In the genomic region with DNA sequence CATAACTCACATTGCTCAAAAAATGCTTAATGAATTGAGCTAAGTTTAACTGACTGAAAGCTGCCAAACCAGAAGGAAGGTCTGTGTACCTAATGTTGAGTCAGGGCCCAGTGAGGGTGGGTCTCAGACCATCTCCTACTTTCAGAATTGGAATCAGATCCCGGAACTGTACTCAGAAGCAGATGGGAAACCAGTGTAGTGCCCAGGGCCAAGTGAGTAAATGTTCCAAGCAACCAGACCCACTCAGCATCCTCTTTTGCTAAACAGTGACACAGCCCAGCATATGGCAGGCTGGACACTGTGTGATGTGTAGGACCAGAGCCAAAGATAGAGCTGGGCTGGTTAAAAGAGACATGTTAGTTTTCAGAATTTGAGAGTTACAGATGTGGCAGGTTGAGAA, we compare ENCODE assay signal across 19 cellular contexts.
DNase-seq lines count a peak whose midpoint lies in the region; ATAC-seq lines count a peak whose summit lies in the region.
"Had no signal": no experiment of that assay in that cellular context is flagged by ENCODE, and none has a peak within 500 bp of the region (broad histone marks: within the 10 kb centered on the region; RNA-seq: fewer than 3 reads in every experiment).

No MANE protein-coding gene starts in this region.

- H4K20me1 ChIP-seq in GM23248 (ENCODE audit: insufficient read depth), result no peaks in the 10 kb centered on the region

- no peak overlapping the region for H3K4me3 Mint-ChIP-seq in activated CD4-positive, alpha-beta T cell treated with anti-CD3 and anti-CD28 coated beads, Interleukin-2, amount 10 ng/mL, durations not matched to agents 7 days and 5 days
- H3K4me3 Mint-ChIP-seq: H9, IgD-negative memory B cell had no signal

- no peak overlapping the region for H3K27ac Mint-ChIP-seq in activated CD4-positive, alpha-beta T cell treated with anti-CD3 and anti-CD28 coated beads, Interleukin-2, amount 10 ng/mL, durations not matched to agents 7 days and 5 days
- H3K27ac Mint-ChIP-seq: H9, IgD-negative memory B cell had no signal

- H3F3A ChIP-seq in GM23248 (ENCODE audit: insufficient read depth), result peaks cover 61% of the 10 kb centered on the region

- no peaks in the 10 kb centered on the region for H3K27me3 Mint-ChIP-seq in activated CD4-positive, alpha-beta T cell treated with anti-CD3 and anti-CD28 coated beads, Interleukin-2, amount 10 ng/mL, durations not matched to agents 7 days and 5 days

- no peak overlapping the region for H2AFZ ChIP-seq in GM23248

- H3K9ac ChIP-seq in GM23248, result no peak overlapping the region

- POLR2A ChIA-PET in activated CD4-positive, alpha-beta T cell treated with anti-CD3 and anti-CD28 coated beads, Interleukin-2, amount 10 ng/mL, durations not matched to agents 7 days and 5 days (lab: Charles Lee), result no interaction called here

- 32 to 41% methylated on average over 1 of the region's 1 CpG for WGBS in GM23248 (ENCODE audit: low coverage in 1 of 2, low lambda C conversion rate in 2 of 2, missing lambda C conversion rate in 2 of 2), 2 experiments

- peak; percentile 44 for ATAC-seq in left ventricle myocardium superior

- no peak overlapping the region for H3K27ac ChIP-seq in GM23248

- DNase-seq in GM23248 (peak; percentile 30), NCI-H446 (lab: John Stamatoyannopoulos, UW) (peak; percentile 82 to 95), cerebellar nuclear complex (lab: John Stamatoyannopoulos, UW) (peak; percentile 19 to 69), left ventricle myocardium superior (peak; percentile 19), hypothalamus (lab: John Stamatoyannopoulos, UW) (no peak), epidermal melanocyte (ENCODE audit: insufficient read length, low spot score) (no peak), T-helper 9 cell (no peak)
- no peak for DNase-seq in activated CD4-positive, alpha-beta T cell treated with anti-CD3 and anti-CD28 coated beads, Interleukin-2, amount 10 ng/mL, durations not matched to agents 7 days and 5 days
- DNase-seq: AML-193, Caco-2, DMS153, H9, Kasumi-1, NCI-H1417, NCI-H187 treated with DMSO at 0.1 percent for 48 hours, NCI-H345, NCI-H69, OCI-M1 had no signal

- CTCF ChIA-PET in activated CD4-positive, alpha-beta T cell treated with anti-CD3 and anti-CD28 coated beads, Interleukin-2, amount 10 ng/mL, durations not matched to agents 7 days and 5 days (lab: Charles Lee), result no interaction called here

- H3K4me1 Mint-ChIP-seq in activated CD4-positive, alpha-beta T cell treated with anti-CD3 and anti-CD28 coated beads, Interleukin-2, amount 10 ng/mL, durations not matched to agents 7 days and 5 days, result no peaks in the 10 kb centered on the region
- H3K4me1 Mint-ChIP-seq: IgD-negative memory B cell had no signal

- no peaks in the 10 kb centered on the region for H3K9me3 Mint-ChIP-seq in activated CD4-positive, alpha-beta T cell treated with anti-CD3 and anti-CD28 coated beads, Interleukin-2, amount 10 ng/mL, durations not matched to agents 7 days and 5 days
- H3K9me3 Mint-ChIP-seq: H9 had no signal

- no peaks in the 10 kb centered on the region for H3K9me2 ChIP-seq in GM23248 (ENCODE audit: insufficient read depth)

- H3K27me3 ChIP-seq in GM23248 (replicated peaks; ENCODE audit: insufficient read depth), result no peaks in the 10 kb centered on the region

- H3K4me2 ChIP-seq in GM23248 (ENCODE audit: unreplicated experiment), result no peak overlapping the region

- H3K4me1 ChIP-seq in GM23248 (ENCODE audit: insufficient read depth), result peaks cover 67% of the 10 kb centered on the region

- in situ Hi-C loops in GM23248 (cut with MboI), result no loop called here

- H3K9me3 ChIP-seq in GM23248 (ENCODE audit: low read depth), result no peaks in the 10 kb centered on the region
- H3K9me3 ChIP-seq: Caco-2 had no signal

- no peak overlapping the region for H3K4me3 ChIP-seq in GM23248

- intact Hi-C loops in left ventricle myocardium superior (cut with micrococcal nuclease), result no loop called here

- H3K79me2 ChIP-seq in GM23248 (ENCODE audit: insufficient read depth), result no peaks in the 10 kb centered on the region

- no peaks in the 10 kb centered on the region for H3K36me3 ChIP-seq in GM23248 (ENCODE audit: low read depth)

- no peaks in the 10 kb centered on the region for H3K36me3 Mint-ChIP-seq in activated CD4-positive, alpha-beta T cell treated with anti-CD3 and anti-CD28 coated beads, Interleukin-2, amount 10 ng/mL, durations not matched to agents 7 days and 5 days (ENCODE audit: low read depth)

Comparison
In these comparisons a context has a peak if more than half of its experiments do, and no peak if none do; other contexts are left out.
1. DNase-seq: peak in GM23248 (single experiment), NCI-H446 (2 of 2), cerebellar nuclear complex (2 of 2) and left ventricle myocardium superior (single experiment); none in activated CD4-positive, alpha-beta T cell treated with anti-CD3 and anti-CD28 coated beads, Interleukin-2, amount 10 ng/mL, durations not matched to agents 7 days and 5 days (single experiment), hypothalamus (0 of 51), epidermal melanocyte (single experiment) and T-helper 9 cell (single experiment).